In the genomic region with DNA sequence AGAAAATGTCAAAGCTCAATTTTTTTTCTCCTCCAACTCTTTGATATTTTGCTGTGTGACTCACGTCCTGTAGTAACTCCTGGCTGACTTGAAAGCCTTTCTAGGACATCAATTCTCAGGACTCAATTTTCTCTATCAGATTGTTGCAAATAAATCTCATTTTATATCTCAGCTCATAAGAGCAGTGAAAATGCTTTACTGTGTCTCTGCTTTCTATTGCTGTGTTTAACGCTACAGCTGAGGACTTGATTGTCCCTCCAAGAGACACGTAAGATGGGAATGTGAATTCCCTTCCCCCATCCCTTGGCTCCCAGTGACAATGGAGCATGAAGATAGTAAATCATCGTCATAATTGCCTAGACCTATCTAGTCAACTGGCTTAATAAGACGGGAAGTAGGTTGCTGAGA, we compare ENCODE assay signal across 2 cellular contexts.
TF ChIP-seq lines count a peak whose summit lies in the region.

No MANE protein-coding gene starts in this region.

TF ChIP-seq in HCT116, 20 proteins besides CTCF, POLR2A, EP300 and RAD21 (continued from another document):
- TF ChIP-seq, protein P1, sequence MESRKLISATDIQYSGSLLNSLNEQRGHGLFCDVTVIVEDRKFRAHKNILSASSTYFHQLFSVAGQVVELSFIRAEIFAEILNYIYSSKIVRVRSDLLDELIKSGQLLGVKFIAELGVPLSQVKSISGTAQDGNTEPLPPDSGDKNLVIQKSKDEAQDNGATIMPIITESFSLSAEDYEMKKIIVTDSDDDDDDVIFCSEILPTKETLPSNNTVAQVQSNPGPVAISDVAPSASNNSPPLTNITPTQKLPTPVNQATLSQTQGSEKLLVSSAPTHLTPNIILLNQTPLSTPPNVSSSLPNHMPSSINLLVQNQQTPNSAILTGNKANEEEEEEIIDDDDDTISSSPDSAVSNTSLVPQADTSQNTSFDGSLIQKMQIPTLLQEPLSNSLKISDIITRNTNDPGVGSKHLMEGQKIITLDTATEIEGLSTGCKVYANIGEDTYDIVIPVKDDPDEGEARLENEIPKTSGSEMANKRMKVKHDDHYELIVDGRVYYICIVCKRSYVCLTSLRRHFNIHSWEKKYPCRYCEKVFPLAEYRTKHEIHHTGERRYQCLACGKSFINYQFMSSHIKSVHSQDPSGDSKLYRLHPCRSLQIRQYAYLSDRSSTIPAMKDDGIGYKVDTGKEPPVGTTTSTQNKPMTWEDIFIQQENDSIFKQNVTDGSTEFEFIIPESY (IDR thresholded peaks at IDR 0.05; ENCODE audit: extremely low read depth, insufficient replicate concordance, low read length) = no peak
- TF ChIP-seq SRF (IDR thresholded peaks at IDR 0.05; ENCODE audit: low read depth) (0 out of 2 replicates have a peak, but pooled peaks have one; percentile 35), SIN3A (IDR thresholded peaks at IDR 0.05; ENCODE audit: low read depth) (peak; percentile 63; the same call in 1 of the 2 replicates), CBX3 (IDR thresholded peaks at IDR 0.05; ENCODE audit: low read depth) (peak; percentile 80; the same call in 1 of the 2 replicates), EGR1 (IDR thresholded peaks at IDR 0.05; ENCODE audit: low read depth) (no peak), POLR2AphosphoS5 (IDR thresholded peaks at IDR 0.05; ENCODE audit: low read depth, low read length) (peak; percentile 10; the same call in 1 of the 2 replicates), YY1 (IDR thresholded peaks at IDR 0.05; ENCODE audit: extremely low read depth, insufficient replicate concordance, low read depth, low read length) (peak; percentile 57)
- TF ChIP-seq, protein P2, sequence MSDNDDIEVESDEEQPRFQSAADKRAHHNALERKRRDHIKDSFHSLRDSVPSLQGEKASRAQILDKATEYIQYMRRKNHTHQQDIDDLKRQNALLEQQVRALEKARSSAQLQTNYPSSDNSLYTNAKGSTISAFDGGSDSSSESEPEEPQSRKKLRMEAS (IDR thresholded peaks at IDR 0.05) = peak; percentile 44; the same call in 1 of the 2 replicates

TF ChIP-seq in SK-N-SH, 30 proteins besides CTCF, POLR2A, EP300 and RAD21 (continued from another document):
- no peak for TF ChIP-seq ELF1 (IDR thresholded peaks at IDR 0.05)
- TF ChIP-seq FOXM1 (IDR thresholded peaks at IDR 0.05; ENCODE audit: low read depth) = no peak
- no peak for TF ChIP-seq MXI1 (IDR thresholded peaks at IDR 0.05; ENCODE audit: low read depth, low read length)
- TF ChIP-seq, protein P1 (IDR thresholded peaks at IDR 0.05; ENCODE audit: borderline replicate concordance, low read depth) = no peak
- 0 out of 2 replicates have a peak, but pooled peaks have one; percentile 36 for TF ChIP-seq NFIC (IDR thresholded peaks at IDR 0.05; ENCODE audit: borderline replicate concordance)
- TF ChIP-seq EZH2phosphoT487 (IDR thresholded peaks at IDR 0.05; ENCODE audit: borderline replicate concordance, low read depth) = no peak
- TF ChIP-seq TAF1 (IDR thresholded peaks at IDR 0.05; ENCODE audit: borderline replicate concordance, low read depth, low read length) = no peak
- no peak for TF ChIP-seq RFX5 (IDR thresholded peaks at IDR 0.05; ENCODE audit: low read length)
- TF ChIP-seq TCF12 (IDR thresholded peaks at IDR 0.05) = peak; percentile 50
- no peak for TF ChIP-seq RCOR1 (IDR thresholded peaks at IDR 0.05; ENCODE audit: low read length)
- TF ChIP-seq, protein P3, sequence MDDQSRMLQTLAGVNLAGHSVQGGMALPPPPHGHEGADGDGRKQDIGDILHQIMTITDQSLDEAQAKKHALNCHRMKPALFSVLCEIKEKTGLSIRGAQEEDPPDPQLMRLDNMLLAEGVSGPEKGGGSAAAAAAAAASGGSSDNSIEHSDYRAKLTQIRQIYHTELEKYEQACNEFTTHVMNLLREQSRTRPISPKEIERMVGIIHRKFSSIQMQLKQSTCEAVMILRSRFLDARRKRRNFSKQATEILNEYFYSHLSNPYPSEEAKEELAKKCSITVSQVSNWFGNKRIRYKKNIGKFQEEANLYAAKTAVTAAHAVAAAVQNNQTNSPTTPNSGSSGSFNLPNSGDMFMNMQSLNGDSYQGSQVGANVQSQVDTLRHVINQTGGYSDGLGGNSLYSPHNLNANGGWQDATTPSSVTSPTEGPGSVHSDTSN (IDR thresholded peaks at IDR 0.05) = peak; percentile 73
- TF ChIP-seq YY1 (IDR thresholded peaks at IDR 0.05; ENCODE audit: low read depth) = no peak
- TF ChIP-seq SMC3 (IDR thresholded peaks at IDR 0.05; ENCODE audit: low read depth, low read length) = no peak
- TF ChIP-seq GABPA (IDR thresholded peaks at IDR 0.05; ENCODE audit: low read depth) = no peak
- TF ChIP-seq, protein P4, sequence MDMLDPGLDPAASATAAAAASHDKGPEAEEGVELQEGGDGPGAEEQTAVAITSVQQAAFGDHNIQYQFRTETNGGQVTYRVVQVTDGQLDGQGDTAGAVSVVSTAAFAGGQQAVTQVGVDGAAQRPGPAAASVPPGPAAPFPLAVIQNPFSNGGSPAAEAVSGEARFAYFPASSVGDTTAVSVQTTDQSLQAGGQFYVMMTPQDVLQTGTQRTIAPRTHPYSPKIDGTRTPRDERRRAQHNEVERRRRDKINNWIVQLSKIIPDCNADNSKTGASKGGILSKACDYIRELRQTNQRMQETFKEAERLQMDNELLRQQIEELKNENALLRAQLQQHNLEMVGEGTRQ (IDR thresholded peaks at IDR 0.05; ENCODE audit: borderline replicate concordance, low read depth, low read length) = no peak
- TF ChIP-seq, protein P5, sequence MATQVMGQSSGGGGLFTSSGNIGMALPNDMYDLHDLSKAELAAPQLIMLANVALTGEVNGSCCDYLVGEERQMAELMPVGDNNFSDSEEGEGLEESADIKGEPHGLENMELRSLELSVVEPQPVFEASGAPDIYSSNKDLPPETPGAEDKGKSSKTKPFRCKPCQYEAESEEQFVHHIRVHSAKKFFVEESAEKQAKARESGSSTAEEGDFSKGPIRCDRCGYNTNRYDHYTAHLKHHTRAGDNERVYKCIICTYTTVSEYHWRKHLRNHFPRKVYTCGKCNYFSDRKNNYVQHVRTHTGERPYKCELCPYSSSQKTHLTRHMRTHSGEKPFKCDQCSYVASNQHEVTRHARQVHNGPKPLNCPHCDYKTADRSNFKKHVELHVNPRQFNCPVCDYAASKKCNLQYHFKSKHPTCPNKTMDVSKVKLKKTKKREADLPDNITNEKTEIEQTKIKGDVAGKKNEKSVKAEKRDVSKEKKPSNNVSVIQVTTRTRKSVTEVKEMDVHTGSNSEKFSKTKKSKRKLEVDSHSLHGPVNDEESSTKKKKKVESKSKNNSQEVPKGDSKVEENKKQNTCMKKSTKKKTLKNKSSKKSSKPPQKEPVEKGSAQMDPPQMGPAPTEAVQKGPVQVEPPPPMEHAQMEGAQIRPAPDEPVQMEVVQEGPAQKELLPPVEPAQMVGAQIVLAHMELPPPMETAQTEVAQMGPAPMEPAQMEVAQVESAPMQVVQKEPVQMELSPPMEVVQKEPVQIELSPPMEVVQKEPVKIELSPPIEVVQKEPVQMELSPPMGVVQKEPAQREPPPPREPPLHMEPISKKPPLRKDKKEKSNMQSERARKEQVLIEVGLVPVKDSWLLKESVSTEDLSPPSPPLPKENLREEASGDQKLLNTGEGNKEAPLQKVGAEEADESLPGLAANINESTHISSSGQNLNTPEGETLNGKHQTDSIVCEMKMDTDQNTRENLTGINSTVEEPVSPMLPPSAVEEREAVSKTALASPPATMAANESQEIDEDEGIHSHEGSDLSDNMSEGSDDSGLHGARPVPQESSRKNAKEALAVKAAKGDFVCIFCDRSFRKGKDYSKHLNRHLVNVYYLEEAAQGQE (IDR thresholded peaks at IDR 0.05; ENCODE audit: low read depth, low read length) = no peak
- TF ChIP-seq TEAD4 (IDR thresholded peaks at IDR 0.05; ENCODE audit: borderline replicate concordance, insufficient read depth) = no peak
- peak; percentile 62 for TF ChIP-seq JUND (IDR thresholded peaks at IDR 0.05)
- no peak for TF ChIP-seq MEF2A (IDR thresholded peaks at IDR 0.05; ENCODE audit: borderline replicate concordance, low read depth)
- TF ChIP-seq NRF1 (IDR thresholded peaks at IDR 0.05; ENCODE audit: low read depth, low read length) = no peak
